Comparison of ENCODE assay signal across 8 cellular contexts in genomic region chr4:20299515-20299914, GRCh38. TPM values are rescaled to one million over a fixed set of nuclear protein-coding genes. Genes with fewer than 3 reads are reported as not detected.
A peak's percentile ranks its signal among the peaks of the same experiment; 100 is the strongest.
DNase-seq lines count a peak whose midpoint lies in the region; ATAC-seq, FAIRE-seq and TF ChIP-seq lines count a peak whose summit lies in the region.

No MANE protein-coding gene starts in this region.

- FAIRE-seq in H54 (lab: Jason Lieb, UNC): no peak

- H3K27me3 ChIP-seq in Loucy (ENCODE audit: insufficient read depth, low read length, poor library complexity, severe bottlenecking) (no peaks in the 10 kb centered on the region), mammary epithelial cell (ENCODE audit: insufficient read depth, low read length) (no peaks in the 10 kb centered on the region)

- no TSS peak for BruUV-seq in Calu3 (replicated peaks; lab: Mats Ljungman, UMichigan)
- BruUV-seq in mammary epithelial cell (replicated peaks; lab: Mats Ljungman, UMichigan): no TSS peak

- no peaks in the 10 kb centered on the region for H3F3A ChIP-seq in Loucy (ENCODE audit: low read depth)

- in situ Hi-C loops in mammary epithelial cell (cut with MboI; ENCODE audit: low sequenced_read_pairs in 2 of 2): no loop called here

- no peaks in the 10 kb centered on the region for H3K4me1 ChIP-seq in Loucy (ENCODE audit: insufficient read depth, low read length, poor library complexity, severe bottlenecking)
- H3K4me1 ChIP-seq in mammary epithelial cell (ENCODE audit: insufficient read depth, low read length): no peaks in the 10 kb centered on the region

- no peaks in the 10 kb centered on the region for H3K36me3 Mint-ChIP-seq in Calu3 (ENCODE audit: insufficient read depth, unreplicated experiment)

- no peak overlapping the region for H2AFZ ChIP-seq in Loucy (ENCODE audit: low read length)
- H2AFZ ChIP-seq in mammary epithelial cell (ENCODE audit: low read depth, low read length): no peak overlapping the region

- ATAC-seq in HG03045 (IDR thresholded peaks at IDR 0.05; ENCODE audit: unreplicated experiment) (no peak), sciatic nerve (no peak)

- no peak overlapping the region for H3K4me3 Mint-ChIP-seq in Calu3 (ENCODE audit: low read depth, unreplicated experiment)

- H4K20me1 ChIP-seq in Loucy (ENCODE audit: insufficient read depth, low read length, poor library complexity, severe bottlenecking) (no peaks in the 10 kb centered on the region), mammary epithelial cell (ENCODE audit: insufficient read depth, low read length) (no peaks in the 10 kb centered on the region)

- dilution Hi-C loops in mammary epithelial cell (cut with HindIII; ENCODE audit: low sequenced_read_pairs): no loop called here

- H3K27me3 Mint-ChIP-seq in Calu3 (ENCODE audit: unreplicated experiment): no peaks in the 10 kb centered on the region

- H3K36me3 ChIP-seq in Loucy (ENCODE audit: insufficient read depth, low read length) (no peaks in the 10 kb centered on the region), mammary epithelial cell (ENCODE audit: insufficient read depth, low read length) (no peaks in the 10 kb centered on the region)

- TF ChIP-seq CTCF in Calu3 (IDR thresholded peaks at IDR 0.05; ENCODE audit: unreplicated experiment): peak; percentile 29
- peak; percentile 42 for TF ChIP-seq CTCF in Loucy (conservative IDR thresholded peaks at IDR 0.05; ENCODE audit: low read length)
- TF ChIP-seq CTCF in mammary epithelial cell (conservative IDR thresholded peaks at IDR 0.05 in 1 of 2, IDR thresholded peaks at IDR 0.05 in 1 of 2; ENCODE audit: extremely low read depth in 1 of 2, insufficient read depth in 1 of 2, low read depth in 1 of 2, low read length in 2 of 2): peak; percentile 22 to 40

- no peaks in the 10 kb centered on the region for H3K4me1 Mint-ChIP-seq in Calu3 (ENCODE audit: low read depth, unreplicated experiment)

- H3K4me3 ChIP-seq in Loucy (ENCODE audit: low read length, poor library complexity, severe bottlenecking) (no peak overlapping the region), mammary epithelial cell (replicated peaks in 1 of 3; ENCODE audit: insufficient read depth in 1 of 3, low read depth in 2 of 3, low read length in 3 of 3) (no peak overlapping the region)

- no peaks in the 10 kb centered on the region for H3K9me2 ChIP-seq in Loucy (replicated peaks; ENCODE audit: low read depth, low read length)

- H3K9me3 Mint-ChIP-seq in Calu3 (ENCODE audit: low read depth, unreplicated experiment): no peaks in the 10 kb centered on the region

- H3K27ac ChIP-seq in mammary epithelial cell (ENCODE audit: insufficient read depth, low read depth, low read length): no peak overlapping the region

- no peaks in the 10 kb centered on the region for H3K9me3 ChIP-seq in Loucy (ENCODE audit: insufficient read depth, low read depth, low read length)
- H3K9me3 ChIP-seq in mammary epithelial cell (replicated peaks; ENCODE audit: insufficient read depth, low read length): no peaks in the 10 kb centered on the region

- H3K27ac Mint-ChIP-seq in Calu3 (ENCODE audit: unreplicated experiment): no peak overlapping the region

- CTCF ChIA-PET in Calu3 (lab: Charles Lee): no interaction called here
- CTCF ChIA-PET in mammary epithelial cell (lab: Charles Lee; ENCODE audit: low non-redundant PET): no interaction called here

- H3K79me2 ChIP-seq in Loucy (ENCODE audit: insufficient read depth, low read length) (no peaks in the 10 kb centered on the region), mammary epithelial cell (ENCODE audit: insufficient read depth, low read length) (no peaks in the 10 kb centered on the region)

- DNase-seq in Calu3: peak; percentile 11
- DNase-seq in mammary epithelial cell: no peak
- DNase-seq in medulla oblongata (ENCODE audit: extremely low spot score): peak; percentile 38
- DNase-seq in H54 (ENCODE audit: insufficient read length, low spot score): no peak
- DNase-seq in sciatic nerve (ENCODE audit: low spot score): no peak
- no peak for DNase-seq in stimulated activated CD4-positive, alpha-beta T cell treated with anti-CD3 and anti-CD28 coated beads, Interleukin-4, amount 100 ng/mL, for 1 hour

- no peak overlapping the region for H3K9ac ChIP-seq in Loucy (ENCODE audit: low read depth, low read length, poor library complexity, severe bottlenecking)
- H3K9ac ChIP-seq in mammary epithelial cell (ENCODE audit: insufficient read depth, low read length): no peak overlapping the region

- no peak for TF ChIP-seq POLR2A in H54 (IDR thresholded peaks at IDR 0.05; ENCODE audit: low read depth, low read length)

- WGBS in mammary epithelial cell (ENCODE audit: low coverage, missing lambda C conversion rate): 67% methylated on average over 3 of the region's 3 CpGs

- intact Hi-C loops in Calu3 (cut with micrococcal nuclease; ENCODE audit: unreplicated experiment) (no loop called here), mammary epithelial cell (cut with micrococcal nuclease) (no loop called here), sciatic nerve (cut with DNase I) (no loop called here)

- H3K4me2 ChIP-seq in Loucy (ENCODE audit: low read depth, low read length, poor library complexity, severe bottlenecking) (no peak overlapping the region), mammary epithelial cell (ENCODE audit: insufficient read depth, low read depth, low read length) (no peak overlapping the region)

RNA-seq across cellular contexts. Expression of gene SLIT2, which starts 47.8 kb away (rescaled TPM):
- 2.0 and 3.8 TPM in 2 replicates for total RNA-seq in Calu3 (2022)
- 1 to 10 TPM in 1 of 2 donors, under 1 TPM in 1; 0.17 to 4.2 TPM for total RNA-seq in mammary epithelial cell
- 1.9 TPM for polyA plus RNA-seq in mammary epithelial cell
- 4.9 TPM for polyA minus RNA-seq in mammary epithelial cell
- 159 TPM for total RNA-seq in sciatic nerve

Comparison
In these comparisons a context has a peak if more than half of its experiments do, and no peak if none do; other contexts are left out.
1. DNase-seq: peak in Calu3 (single experiment) and medulla oblongata (single experiment); none in mammary epithelial cell (single experiment), H54 (single experiment), sciatic nerve (single experiment) and stimulated activated CD4-positive, alpha-beta T cell treated with anti-CD3 and anti-CD28 coated beads, Interleukin-4, amount 100 ng/mL, for 1 hour (single experiment).
2. RNA of gene SLIT2, which starts 47.8 kb away (total RNA-seq): 159 TPM in sciatic nerve (single experiment); 0.17 to 4.2 TPM in mammary epithelial cell and 2.0 to 3.8 TPM in Calu3; every median in the first group is over 10 times any median in the second.
3. Peak in every context shown above with its lines, with median percentiles within 50 percentile points of each other: CTCF ChIP-seq.